In genomic region chr11:80182906-80183305, GRCh38 we compare ENCODE assay signal across 27 cellular contexts.
"Had no signal": no experiment of that assay in that cellular context is flagged by ENCODE, and none has a peak within 500 bp of the region (broad histone marks: within the 10 kb centered on the region; RNA-seq: fewer than 3 reads in every experiment).

No MANE protein-coding gene starts in this region.

- ATAC-seq: activated CD4-positive, CD25-positive, alpha-beta regulatory T cell treated with anti-CD3 and anti-CD28 coated beads, Interleukin-2, amount 50 U/mL, for 24 hours; left cardiac atrium; left ventricle myocardium superior; sciatic nerve; stimulated activated memory B cell treated with anti-CD40 and anti-IgM and Interleukin-4, amounts not matched to agents 10 μg/mL and 1 μg/mL and 100 μg/mL, for 72 hours had no signal

- H3K4me3 ChIP-seq: ascending aorta, coronary artery, dorsolateral prefrontal cortex, stomach, thyroid gland, upper lobe of left lung, vagina had no signal

- DNase-seq: activated CD4-positive, alpha-beta T cell treated with anti-CD3 and anti-CD28 coated beads for 48 hours; activated CD4-positive, alpha-beta T cell treated with anti-CD3 and anti-CD28 coated beads, Interleukin-2, amount 50 U/mL, for 48 hours; activated CD8-positive, alpha-beta memory T cell treated with anti-CD3 and anti-CD28 coated beads for 24 hours; activated effector memory CD4-positive, alpha-beta T cell treated with Interleukin-2 at 50 U/mL for 16 hours; activated naive CD4-positive, alpha-beta T cell treated with Interleukin-2 at 50 U/mL for 16 hours; brain microvascular endothelial cell; dorsolateral prefrontal cortex; foreskin melanocyte; left cardiac atrium; left ventricle myocardium superior; naive B cell; nephron progenitor cell; small intestine; stimulated activated CD4-positive, alpha-beta T cell treated with anti-CD3 and anti-CD28 coated beads, Interleukin-1b, Interleukin-23, amount 100 ng/mL, for 48 hours; stimulated activated CD4-positive, alpha-beta T cell treated with anti-CD3 and anti-CD28 coated beads, Interleukin-4, amount 100 ng/mL, for 4 hours; stimulated activated CD8-positive, alpha-beta memory T cell treated with anti-CD3 and anti-CD28 coated beads, Interleukin-4, amount 100 ng/mL, for 48 hours; stomach; T1000; thyroid gland; upper lobe of left lung; WERI-Rb-1 had no signal
